ENCODE assay signal across 1 cellular context in genomic region chr19:43783636-43784035, GRCh38.
TF ChIP-seq lines count a peak whose summit lies in the region.

No MANE protein-coding gene starts in this region.

TF ChIP-seq in IMR-90, 13 proteins besides CTCF, POLR2A, EP300 and RAD21:
- TF ChIP-seq RCOR1 (IDR thresholded peaks at IDR 0.05; ENCODE audit: insufficient replicate concordance, low read length) (no peak), BHLHE40 (IDR thresholded peaks at IDR 0.05; ENCODE audit: low read depth, low read length) (no peak), MXI1 (IDR thresholded peaks at IDR 0.05; ENCODE audit: borderline replicate concordance, low read depth, low read length) (no peak), ELK1 (IDR thresholded peaks at IDR 0.05; ENCODE audit: borderline replicate concordance, low read depth, low read length) (no peak), NFE2L2 (IDR thresholded peaks at IDR 0.05; ENCODE audit: low read depth, low read length) (no peak), CHD1 (IDR thresholded peaks at IDR 0.05; ENCODE audit: low read depth, low read length) (no peak), USF2 (IDR thresholded peaks at IDR 0.05; ENCODE audit: low read depth, low read length) (no peak), MAFK (IDR thresholded peaks at IDR 0.05; ENCODE audit: low read depth, low read length) (no peak), RFX5 (IDR thresholded peaks at IDR 0.05; ENCODE audit: low read depth, low read length) (no peak), FOS (IDR thresholded peaks at IDR 0.05; ENCODE audit: low read depth, low read length) (no peak), CEBPB (IDR thresholded peaks at IDR 0.05; ENCODE audit: low read depth, low read length) (no peak), SMC3 (IDR thresholded peaks at IDR 0.05; ENCODE audit: low read depth, low read length) (no peak)
